10 cellular contexts compared by ENCODE assay signal in the genomic region with DNA sequence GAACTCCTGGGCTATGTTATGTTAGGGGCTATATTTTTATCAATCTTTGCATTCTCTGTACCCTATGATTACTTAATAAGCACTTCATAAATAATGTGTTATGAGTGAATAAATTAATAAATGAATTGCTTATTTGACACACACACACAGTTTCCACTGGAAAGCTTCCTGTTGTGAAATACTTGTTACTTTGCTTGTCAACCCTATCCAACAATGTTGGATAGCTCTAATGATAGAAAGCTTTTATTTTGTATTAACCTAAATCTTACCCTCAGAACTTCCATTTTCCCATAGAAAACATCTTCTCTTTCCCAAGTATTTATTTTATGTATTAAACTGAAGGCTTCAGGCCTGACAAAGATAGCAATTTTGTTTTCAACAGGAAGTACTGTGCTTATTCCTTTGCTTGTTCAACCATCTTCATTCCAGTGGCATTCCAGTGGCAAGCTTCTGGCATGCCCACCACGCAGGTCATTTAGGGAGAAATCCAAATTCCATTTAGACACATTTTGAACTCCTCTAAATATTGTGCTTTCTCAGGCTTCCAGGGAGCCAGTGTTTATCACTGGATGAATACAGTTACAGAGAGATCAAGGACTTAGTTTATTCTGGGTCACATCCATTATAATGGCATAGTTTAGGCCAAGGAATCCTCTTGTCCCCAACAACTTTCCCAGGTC.
DNase-seq lines count a peak whose midpoint lies in the region; ATAC-seq and TF ChIP-seq lines count a peak whose summit lies in the region.
"Had no signal": no experiment of that assay in that cellular context is flagged by ENCODE, and none has a peak within 500 bp of the region (broad histone marks: within the 10 kb centered on the region; RNA-seq: fewer than 3 reads in every experiment).

No MANE protein-coding gene starts in this region.

- no peaks in the 10 kb centered on the region for H3K36me3 Mint-ChIP-seq in activated naive CD8-positive, alpha-beta T cell treated with anti-CD3 and anti-CD28 coated beads for 36 hours
- no peaks in the 10 kb centered on the region for H3K36me3 Mint-ChIP-seq in endothelial cell (ENCODE audit: low read depth, unreplicated experiment)

- H3K4me1 Mint-ChIP-seq in activated naive CD8-positive, alpha-beta T cell treated with anti-CD3 and anti-CD28 coated beads for 36 hours, result peaks cover 7% of the 10 kb centered on the region
- H3K4me1 Mint-ChIP-seq in endothelial cell (ENCODE audit: unreplicated experiment), result no peaks in the 10 kb centered on the region

- peak overlapping the region; percentile 99 for H3K27ac ChIP-seq in brain microvascular endothelial cell

- no peaks in the 10 kb centered on the region for H3K9me3 ChIP-seq in skeletal muscle satellite cell (replicated peaks; ENCODE audit: low read length)

- no peak overlapping the region for H3K4me3 ChIP-seq in brain microvascular endothelial cell (ENCODE audit: low read depth, low read length)
- H3K4me3 ChIP-seq in skeletal muscle satellite cell (ENCODE audit: low read length), result peak overlapping the region; percentile 11

- intact Hi-C loops in left ventricle myocardium superior (cut with micrococcal nuclease), result no loop called here

- ATAC-seq in left ventricle myocardium superior, result peak; percentile 23
- ATAC-seq in HG03039 (IDR thresholded peaks at IDR 0.05; ENCODE audit: unreplicated experiment), result no peak

- peak overlapping the region; percentile 81 for H3K9ac ChIP-seq in skeletal muscle satellite cell (ENCODE audit: low read depth, low read length)

- H3K4me2 ChIP-seq in skeletal muscle satellite cell (ENCODE audit: low read length), result peak overlapping the region; percentile 66

- in situ Hi-C loops in brain microvascular endothelial cell (cut with HindIII; ENCODE audit: low pct_ligation_motif_present, low sequenced_read_pairs), result no loop called here

- H3K27me3 ChIP-seq in brain microvascular endothelial cell (replicated peaks) (no peaks in the 10 kb centered on the region), skeletal muscle satellite cell (ENCODE audit: control insufficient read depth, insufficient read depth, low read length) (no peaks in the 10 kb centered on the region)

- no peak overlapping the region for H3K4me3 Mint-ChIP-seq in activated naive CD8-positive, alpha-beta T cell treated with anti-CD3 and anti-CD28 coated beads for 36 hours
- no peak overlapping the region for H3K4me3 Mint-ChIP-seq in endothelial cell (ENCODE audit: unreplicated experiment)

- DNase-seq in H4 (ENCODE audit: low spot score), result peak; percentile 81
- DNase-seq in brain microvascular endothelial cell, result peak; percentile 72
- DNase-seq in left ventricle myocardium superior, result no peak
- no peak for DNase-seq in activated naive CD8-positive, alpha-beta T cell treated with anti-CD3 and anti-CD28 coated beads for 36 hours
- DNase-seq in endothelial cell (ENCODE audit: low spot score), result no peak
- DNase-seq in NCI-H1417 (lab: John Stamatoyannopoulos, UW), result no peak
- DNase-seq: NCI-H345, small intestine had no signal

- H3K4me1 ChIP-seq in skeletal muscle satellite cell (ENCODE audit: control insufficient read depth, insufficient read depth, low read length), result peaks cover 66% of the 10 kb centered on the region

- H3K36me3 ChIP-seq in brain microvascular endothelial cell (replicated peaks), result no peaks in the 10 kb centered on the region
- no peaks in the 10 kb centered on the region for H3K36me3 ChIP-seq in skeletal muscle satellite cell (ENCODE audit: insufficient read depth, low read length)

- no peaks in the 10 kb centered on the region for H3K9me3 Mint-ChIP-seq in activated naive CD8-positive, alpha-beta T cell treated with anti-CD3 and anti-CD28 coated beads for 36 hours
- no peaks in the 10 kb centered on the region for H3K9me3 Mint-ChIP-seq in endothelial cell (ENCODE audit: unreplicated experiment)

- no peaks in the 10 kb centered on the region for H3K27me3 Mint-ChIP-seq in activated naive CD8-positive, alpha-beta T cell treated with anti-CD3 and anti-CD28 coated beads for 36 hours
- no peaks in the 10 kb centered on the region for H3K27me3 Mint-ChIP-seq in endothelial cell (ENCODE audit: unreplicated experiment)

- no peak overlapping the region for H3K27ac Mint-ChIP-seq in activated naive CD8-positive, alpha-beta T cell treated with anti-CD3 and anti-CD28 coated beads for 36 hours
- no peak overlapping the region for H3K27ac Mint-ChIP-seq in endothelial cell (ENCODE audit: unreplicated experiment)

- TF ChIP-seq CTCF in brain microvascular endothelial cell (IDR thresholded peaks at IDR 0.05; ENCODE audit: low read depth, low read length, missing control alignments), result no peak
- TF ChIP-seq CTCF in endothelial cell (IDR thresholded peaks at IDR 0.05; ENCODE audit: unreplicated experiment), result no peak

Comparison
In these comparisons a context has a peak if more than half of its experiments do, and no peak if none do; other contexts are left out.
1. DNase-seq: peak in H4 (single experiment) and brain microvascular endothelial cell (single experiment); none in left ventricle myocardium superior (single experiment), activated naive CD8-positive, alpha-beta T cell treated with anti-CD3 and anti-CD28 coated beads for 36 hours (single experiment), endothelial cell (single experiment) and NCI-H1417 (0 of 3).